ENCODE assay signal across 8 cellular contexts in the genomic region with DNA sequence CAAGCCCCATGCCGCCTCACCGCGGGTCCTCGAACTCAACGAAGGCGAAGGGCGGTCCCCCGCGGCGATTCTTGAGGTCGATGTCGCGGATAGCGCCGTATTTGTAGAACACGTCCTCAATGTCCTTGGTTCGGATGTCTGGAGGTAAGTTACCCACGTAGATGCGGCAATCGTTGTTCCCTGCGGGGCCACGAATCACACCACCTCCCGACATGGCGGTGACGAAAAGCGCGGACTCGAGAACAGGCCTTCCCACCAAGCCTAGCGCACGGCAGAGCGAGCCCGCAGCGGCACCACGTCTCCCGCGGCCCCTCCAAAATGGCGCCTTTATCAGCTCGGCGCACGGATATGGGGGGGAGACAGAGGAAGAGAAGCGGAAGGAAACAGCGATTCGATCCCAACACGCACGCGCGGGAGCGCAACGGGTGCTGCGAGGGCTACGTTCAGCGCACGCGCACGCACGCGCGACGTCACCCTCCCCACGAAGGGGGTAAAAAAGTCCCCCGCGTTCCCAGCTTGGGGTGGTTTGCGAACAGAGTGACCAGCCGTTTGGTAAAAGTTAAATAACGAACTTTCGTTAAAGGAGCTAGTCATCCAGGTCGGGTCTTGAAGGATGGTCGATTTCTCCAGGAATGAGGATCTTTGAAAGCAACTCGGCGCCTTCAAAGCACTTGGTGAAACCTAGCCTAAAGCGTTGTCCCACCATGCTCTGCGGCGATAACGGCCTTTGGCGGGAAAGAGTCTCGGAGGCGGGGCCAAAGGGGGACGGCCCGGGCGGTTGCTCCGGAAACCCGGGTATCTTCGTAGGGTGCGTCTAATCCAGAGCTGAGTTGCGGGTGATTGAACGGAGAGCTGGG. TPM values are rescaled to one million over a fixed set of nuclear protein-coding genes. Genes with fewer than 3 reads are reported as not detected.
DNase-seq lines count a peak whose midpoint lies in the region; ATAC-seq and TF ChIP-seq lines count a peak whose summit lies in the region.

A gene with protein sequence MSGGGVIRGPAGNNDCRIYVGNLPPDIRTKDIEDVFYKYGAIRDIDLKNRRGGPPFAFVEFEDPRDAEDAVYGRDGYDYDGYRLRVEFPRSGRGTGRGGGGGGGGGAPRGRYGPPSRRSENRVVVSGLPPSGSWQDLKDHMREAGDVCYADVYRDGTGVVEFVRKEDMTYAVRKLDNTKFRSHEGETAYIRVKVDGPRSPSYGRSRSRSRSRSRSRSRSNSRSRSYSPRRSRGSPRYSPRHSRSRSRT (minus strand): TSS at position 323 of the 857 bp plus-strand sequence. CDS start 109 bp downstream, at position 214.

- H3K4me1 ChIP-seq in NT2/D1 (ENCODE audit: insufficient read depth, insufficient read length) (no peaks in the 10 kb centered on the region), endodermal cell (ENCODE audit: control insufficient read depth, insufficient read depth, low read length) (peaks cover 13% of the 10 kb centered on the region)

- WGBS in endodermal cell (ENCODE audit: insufficient coverage in 1 of 2, insufficient read length in 1 of 2), 2 experiments, result 0% methylated on average over 70 to 86 of the region's 86 CpGs

- DNase-seq in COR-L47 (lab: John Stamatoyannopoulos, UW) (peak; percentile 99), HUDEP-2 (lab: John Stamatoyannopoulos, UW; ENCODE audit: unreplicated experiment in 76 of 76) (peak; percentile 42 to 99 (median 94)), NT2/D1 (ENCODE audit: low read depth, low spot score) (peak; percentile 92), endodermal cell (peak; percentile 100), mesenteric fat pad (ENCODE audit: low spot score) (peak; percentile 99)
- peak; percentile 98 for DNase-seq in activated CD8-positive, alpha-beta memory T cell treated with anti-CD3 and anti-CD28 coated beads, Interleukin-2, amount 10 ng/mL, durations not matched to agents 7 days and 5 days
- peak; percentile 94 for DNase-seq in stimulated activated CD8-positive, alpha-beta memory T cell treated with anti-CD3 and anti-CD28 coated beads, Interleukin-15, amount 100 ng/mL, for 24 hours (ENCODE audit: low read depth)

- CTCF ChIA-PET in activated CD8-positive, alpha-beta memory T cell treated with anti-CD3 and anti-CD28 coated beads, Interleukin-2, amount 10 ng/mL, durations not matched to agents 7 days and 5 days (lab: Charles Lee), result interaction anchor here (0.8 to 2.7 kb wide), 10 partner anchors 8 to 337 kb away, joined by 3 to 11 read pairs (median 5); a partner anchor contains a TSS

- H3K4me3 ChIP-seq in NT2/D1 (ENCODE audit: insufficient read length, low read depth), result peak within 1 kb of the TSS; percentile 99
- peak within 1 kb of the TSS; percentile 96 for H3K4me3 ChIP-seq in endodermal cell (ENCODE audit: low read length)

- H3K27me3 Mint-ChIP-seq in activated CD8-positive, alpha-beta memory T cell treated with anti-CD3 and anti-CD28 coated beads, Interleukin-2, amount 10 ng/mL, durations not matched to agents 7 days and 5 days, result no peaks in the 10 kb centered on the region
- no peaks in the 10 kb centered on the region for H3K27me3 Mint-ChIP-seq in endodermal cell (ENCODE audit: insufficient read depth)

- H3K9me3 ChIP-seq in NT2/D1 (ENCODE audit: insufficient read depth, low read length) (no peaks in the 10 kb centered on the region), endodermal cell (ENCODE audit: control insufficient read depth, low read length) (no peaks in the 10 kb centered on the region)

- TF ChIP-seq CTCF in endodermal cell (conservative IDR thresholded peaks at IDR 0.05), result no peak

- peak within 1 kb of the TSS; percentile 95 for H3K27ac ChIP-seq in endodermal cell (ENCODE audit: low read depth, low read length)

- peaks cover 51% of the 10 kb centered on the region for H3K36me3 Mint-ChIP-seq in activated CD8-positive, alpha-beta memory T cell treated with anti-CD3 and anti-CD28 coated beads, Interleukin-2, amount 10 ng/mL, durations not matched to agents 7 days and 5 days
- H3K36me3 Mint-ChIP-seq in endodermal cell (ENCODE audit: low read depth), result peaks cover 49% of the 10 kb centered on the region

- ATAC-seq in GM21381 (IDR thresholded peaks at IDR 0.05; ENCODE audit: unreplicated experiment), result peak; percentile 82
- ATAC-seq in activated CD8-positive, alpha-beta memory T cell treated with anti-CD3 and anti-CD28 coated beads, Interleukin-2, amount 10 ng/mL, durations not matched to agents 7 days and 5 days, result peak; percentile 87

- peaks cover 42% of the 10 kb centered on the region for H3K4me1 Mint-ChIP-seq in activated CD8-positive, alpha-beta memory T cell treated with anti-CD3 and anti-CD28 coated beads, Interleukin-2, amount 10 ng/mL, durations not matched to agents 7 days and 5 days
- H3K4me1 Mint-ChIP-seq in endodermal cell, result peaks cover 43% of the 10 kb centered on the region

- peak within 1 kb of the TSS; percentile 100 for H3K4me3 Mint-ChIP-seq in activated CD8-positive, alpha-beta memory T cell treated with anti-CD3 and anti-CD28 coated beads, Interleukin-2, amount 10 ng/mL, durations not matched to agents 7 days and 5 days
- H3K4me3 Mint-ChIP-seq in endodermal cell, result peak within 1 kb of the TSS; percentile 100

- H3K36me3 ChIP-seq in NT2/D1 (ENCODE audit: insufficient read depth, insufficient read length, low read length) (peaks cover 46% of the 10 kb centered on the region), endodermal cell (ENCODE audit: control insufficient read depth, insufficient read depth, low read length) (peaks cover 38% of the 10 kb centered on the region)

- H3K27me3 ChIP-seq in NT2/D1 (ENCODE audit: insufficient read depth, insufficient read length) (no peaks in the 10 kb centered on the region), endodermal cell (ENCODE audit: control insufficient read depth, insufficient read depth, low read length, poor library complexity, severe bottlenecking) (no peaks in the 10 kb centered on the region)

- peak within 1 kb of the TSS; percentile 100 for H3K27ac Mint-ChIP-seq in activated CD8-positive, alpha-beta memory T cell treated with anti-CD3 and anti-CD28 coated beads, Interleukin-2, amount 10 ng/mL, durations not matched to agents 7 days and 5 days
- peak within 1 kb of the TSS; percentile 100 for H3K27ac Mint-ChIP-seq in endodermal cell

- H3K9ac ChIP-seq in NT2/D1 (ENCODE audit: insufficient read length, low read depth), result peak within 1 kb of the TSS; percentile 99
- H3K9ac ChIP-seq in endodermal cell (ENCODE audit: extremely low read depth, low read length, poor library complexity, severe bottlenecking), result peak within 1 kb of the TSS; percentile 98

- no peaks in the 10 kb centered on the region for H3K9me3 Mint-ChIP-seq in activated CD8-positive, alpha-beta memory T cell treated with anti-CD3 and anti-CD28 coated beads, Interleukin-2, amount 10 ng/mL, durations not matched to agents 7 days and 5 days (ENCODE audit: low read depth)
- no peaks in the 10 kb centered on the region for H3K9me3 Mint-ChIP-seq in endodermal cell

RNA-seq across cellular contexts. Expression of the gene that starts here (rescaled TPM):
- total RNA-seq in activated CD8-positive, alpha-beta memory T cell treated with anti-CD3 and anti-CD28 coated beads, Interleukin-2, amount 10 ng/mL, durations not matched to agents 7 days and 5 days, result 100 to 1,000 TPM; 365 to 418 TPM
- total RNA-seq in endodermal cell (100 to 1,000 TPM; 339 to 361 TPM), mesenteric fat pad (167 TPM)
- 250 TPM for polyA plus RNA-seq in endodermal cell (2013, experiment 1 of 2)
- 209 TPM for polyA plus RNA-seq in endodermal cell (2013, experiment 2 of 2)

Comparison
In these comparisons a context has a peak if more than half of its experiments do, and no peak if none do; other contexts are left out.
1. Peak in every context shown above with its lines: DNase-seq, ATAC-seq, H3K4me3 ChIP-seq and H3K27ac ChIP-seq.